Comparison of ENCODE assay signal across 17 cellular contexts in genomic region chr2:165889761-165890242, GRCh38.
"Had no signal": no experiment of that assay in that cellular context is flagged by ENCODE, and none has a peak within 500 bp of the region (broad histone marks: within the 10 kb centered on the region; RNA-seq: fewer than 3 reads in every experiment).

No MANE protein-coding gene starts in this region.

- H3K4me3 Mint-ChIP-seq: activated CD4-positive, alpha-beta memory T cell treated with anti-CD3 and anti-CD28 coated beads, Interleukin-2, amount 10 ng/mL, durations not matched to agents 7 days and 5 days; activated naive CD8-positive, alpha-beta T cell; activated T-cell treated with anti-CD3 and anti-CD28 coated beads, Interleukin-2, amount 50 U/mL, for 24 hours; dendritic cell treated with granulocyte-macrophage colony-stimulating factor and Interleukin-4, amounts not matched to agents 40 ng/mL and 50 ng/mL, for 4 days; naive thymus-derived CD4-positive, alpha-beta T cell had no signal

- H3K27me3 ChIP-seq: gastrocnemius medialis, sigmoid colon, stomach had no signal

- H3K4me3 ChIP-seq: gastrocnemius medialis, mucosa of descending colon, sigmoid colon, SK-N-MC, stomach had no signal

- H3K9me3 Mint-ChIP-seq: activated CD4-positive, alpha-beta memory T cell treated with anti-CD3 and anti-CD28 coated beads, Interleukin-2, amount 10 ng/mL, durations not matched to agents 7 days and 5 days; activated T-cell treated with anti-CD3 and anti-CD28 coated beads, Interleukin-2, amount 50 U/mL, for 24 hours; dendritic cell treated with granulocyte-macrophage colony-stimulating factor and Interleukin-4, amounts not matched to agents 40 ng/mL and 50 ng/mL, for 4 days; naive thymus-derived CD4-positive, alpha-beta T cell had no signal

- H3K27ac Mint-ChIP-seq: activated CD4-positive, alpha-beta memory T cell treated with anti-CD3 and anti-CD28 coated beads, Interleukin-2, amount 10 ng/mL, durations not matched to agents 7 days and 5 days; activated naive CD8-positive, alpha-beta T cell had no signal

- DNase-seq: activated CD4-positive, alpha-beta memory T cell treated with anti-CD3 and anti-CD28 coated beads, Interleukin-2, amount 10 ng/mL, durations not matched to agents 7 days and 5 days; activated gamma-delta T cell treated with Interleukin-2 at 50 U/mL for 16 hours; activated T-cell treated with anti-CD3 and anti-CD28 coated beads, Interleukin-2, amount 50 U/mL, for 24 hours; amygdala; gastrocnemius medialis; left colon; mammary epithelial cell; mucosa of descending colon; naive thymus-derived CD4-positive, alpha-beta T cell; occipital lobe; sigmoid colon; stimulated activated CD4-positive, alpha-beta T cell treated with anti-CD3 and anti-CD28 coated beads, Interleukin-12 subunit alpha, Interleukin-12 subunit beta, amount 100 ng/mL, for 4 hours; stimulated activated CD4-positive, alpha-beta T cell treated with anti-CD3 and anti-CD28 coated beads, Interleukin-2, amount 100 ng/mL, for 24 hours; stomach had no signal

- H3K9me3 ChIP-seq: gastrocnemius medialis, mucosa of descending colon, sigmoid colon, stomach had no signal

- H3K27ac ChIP-seq: gastrocnemius medialis, sigmoid colon, SK-N-MC, stomach had no signal

- H3K27me3 Mint-ChIP-seq: activated CD4-positive, alpha-beta memory T cell treated with anti-CD3 and anti-CD28 coated beads, Interleukin-2, amount 10 ng/mL, durations not matched to agents 7 days and 5 days; activated naive CD8-positive, alpha-beta T cell; activated T-cell treated with anti-CD3 and anti-CD28 coated beads, Interleukin-2, amount 50 U/mL, for 24 hours; dendritic cell treated with granulocyte-macrophage colony-stimulating factor and Interleukin-4, amounts not matched to agents 40 ng/mL and 50 ng/mL, for 4 days; naive thymus-derived CD4-positive, alpha-beta T cell had no signal

- H3K4me1 ChIP-seq: gastrocnemius medialis, sigmoid colon, stomach had no signal

- ATAC-seq: gastrocnemius medialis, left colon, mucosa of descending colon had no signal
